ENCODE assay signal across 19 cellular contexts in genomic region chr4:185020863-185021761, GRCh38. TPM values are rescaled to one million over a fixed set of nuclear protein-coding genes. Genes with fewer than 3 reads are reported as not detected.
DNase-seq lines count a peak whose midpoint lies in the region; ATAC-seq and TF ChIP-seq lines count a peak whose summit lies in the region.
"Had no signal": no experiment of that assay in that cellular context is flagged by ENCODE, and none has a peak within 500 bp of the region (broad histone marks: within the 10 kb centered on the region; RNA-seq: fewer than 3 reads in every experiment).

No MANE protein-coding gene starts in this region.

- H3K4me1 ChIP-seq in ascending aorta: peaks cover 3 to 23% of the 10 kb centered on the region in 2 donors
- H3K4me1 ChIP-seq in suprapubic skin: peaks cover 49% of the 10 kb centered on the region

- 0% methylated on average over 6 of the region's 55 CpGs for WGBS in suprapubic skin

- H3K4me3 Mint-ChIP-seq in activated CD8-positive, alpha-beta memory T cell treated with anti-CD3 and anti-CD28 coated beads, Interleukin-2, amount 10 ng/mL, durations not matched to agents 7 days and 5 days: no peak overlapping the region
- H3K4me3 Mint-ChIP-seq: activated naive CD8-positive, alpha-beta T cell; CD4-positive, alpha-beta T cell had no signal

- H3K36me3 ChIP-seq in ascending aorta (no peaks in the 10 kb centered on the region), suprapubic skin (no peaks in the 10 kb centered on the region)
- H3K36me3 ChIP-seq: left lung, stomach had no signal

- TF ChIP-seq POLR2A in suprapubic skin (IDR thresholded peaks at IDR 0.05): no peak

- peak overlapping the region; percentile 70 for H3K27ac Mint-ChIP-seq in activated CD8-positive, alpha-beta memory T cell treated with anti-CD3 and anti-CD28 coated beads, Interleukin-2, amount 10 ng/mL, durations not matched to agents 7 days and 5 days
- H3K27ac Mint-ChIP-seq: activated naive CD8-positive, alpha-beta T cell; CD4-positive, alpha-beta T cell had no signal

- TF ChIP-seq CTCF in ascending aorta (IDR thresholded peaks at IDR 0.05) (no peak), suprapubic skin (IDR thresholded peaks at IDR 0.05) (no peak)

- H3K4me1 Mint-ChIP-seq in activated CD8-positive, alpha-beta memory T cell treated with anti-CD3 and anti-CD28 coated beads, Interleukin-2, amount 10 ng/mL, durations not matched to agents 7 days and 5 days: peaks cover 17% of the 10 kb centered on the region

- H3K9me3 ChIP-seq in ascending aorta (no peaks in the 10 kb centered on the region), suprapubic skin (no peaks in the 10 kb centered on the region)
- H3K9me3 ChIP-seq: left lung, stomach had no signal

- H3K27me3 ChIP-seq in ascending aorta (peaks cover 14% of the 10 kb centered on the region), suprapubic skin (peaks cover 99% of the 10 kb centered on the region)

- H3K27me3 Mint-ChIP-seq in activated CD8-positive, alpha-beta memory T cell treated with anti-CD3 and anti-CD28 coated beads, Interleukin-2, amount 10 ng/mL, durations not matched to agents 7 days and 5 days: peaks cover 93% of the 10 kb centered on the region

- no peak for ATAC-seq in activated CD8-positive, alpha-beta memory T cell treated with anti-CD3 and anti-CD28 coated beads, Interleukin-2, amount 10 ng/mL, durations not matched to agents 7 days and 5 days
- ATAC-seq in GM18873 (IDR thresholded peaks at IDR 0.05; ENCODE audit: low FRiP score, unreplicated experiment) (no peak), HG03571 (IDR thresholded peaks at IDR 0.05; ENCODE audit: unreplicated experiment) (no peak)

- no peaks in the 10 kb centered on the region for H3K36me3 Mint-ChIP-seq in activated CD8-positive, alpha-beta memory T cell treated with anti-CD3 and anti-CD28 coated beads, Interleukin-2, amount 10 ng/mL, durations not matched to agents 7 days and 5 days
- H3K36me3 Mint-ChIP-seq: activated naive CD8-positive, alpha-beta T cell had no signal

- intact Hi-C loops in ascending aorta (cut with DNase I): no loop called here

- DNase-seq in activated CD8-positive, alpha-beta memory T cell treated with anti-CD3 and anti-CD28 coated beads, Interleukin-2, amount 10 ng/mL, durations not matched to agents 7 days and 5 days: no peak
- no peak for DNase-seq in activated CD8-positive, alpha-beta memory T cell treated with anti-CD3 and anti-CD28 coated beads, Interleukin-2, amount 50 U/mL, for 4 hours
- DNase-seq in ascending aorta (ENCODE audit: low spot score in 2 of 2) (no peak), iPS-NIHi11 (ENCODE audit: low spot score) (peak; percentile 54), suprapubic skin (ENCODE audit: low spot score in 2 of 2) (no peak), SKM-1 treated with dmso at 0.1 percent for 144 hours (lab: John Stamatoyannopoulos, UW; ENCODE audit: unreplicated experiment) (no peak)
- DNase-seq: activated CD4-positive, alpha-beta T cell treated with anti-CD3 and anti-CD28 coated beads for 1 hour; activated T-cell treated with anti-CD3 and anti-CD28 coated beads, Interleukin-2, amount 50 U/mL, for 1 hour; CD4-positive, alpha-beta T cell; effector memory CD4-positive, alpha-beta T cell; KG1; left lung; NCI-H226; Right ventricle myocardium superior; stomach had no signal

- TF ChIP-seq EP300 in suprapubic skin (IDR thresholded peaks at IDR 0.05): no peak

- H3K9me3 Mint-ChIP-seq in activated CD8-positive, alpha-beta memory T cell treated with anti-CD3 and anti-CD28 coated beads, Interleukin-2, amount 10 ng/mL, durations not matched to agents 7 days and 5 days (ENCODE audit: low read depth): no peaks in the 10 kb centered on the region
- H3K9me3 Mint-ChIP-seq: CD4-positive, alpha-beta T cell had no signal

- CTCF ChIA-PET in activated CD8-positive, alpha-beta memory T cell treated with anti-CD3 and anti-CD28 coated beads, Interleukin-2, amount 10 ng/mL, durations not matched to agents 7 days and 5 days (lab: Charles Lee): interaction anchor here (1.5 kb wide), 1 partner anchor 13 kb away, joined by 4 read pairs; no protein-coding TSS in a partner anchor

- H3K27ac ChIP-seq in ascending aorta (no peak overlapping the region), suprapubic skin (no peak overlapping the region)
- H3K27ac ChIP-seq: left lung, stomach had no signal

- H3K4me3 ChIP-seq in ascending aorta (peak overlapping the region; percentile 42 to 58), suprapubic skin (peak overlapping the region; percentile 42)
- H3K4me3 ChIP-seq: left lung had no signal

RNA-seq across cellular contexts. Expression of gene HELT, which starts 2.8 kb away (rescaled TPM):
- total RNA-seq in activated CD8-positive, alpha-beta memory T cell treated with anti-CD3 and anti-CD28 coated beads, Interleukin-2, amount 10 ng/mL, durations not matched to agents 7 days and 5 days: not detected
- not detected for total RNA-seq in ascending aorta
- 1 to 10 TPM in 3 of 4 donors, under 1 TPM in 1; 0.53 to 1.5 (median 1.2) TPM for total RNA-seq in suprapubic skin
- total RNA-seq: CD4-positive, alpha-beta T cell; pulmonary artery endothelial cell; Right ventricle myocardium superior; stomach had no signal
